16 cellular contexts compared by ENCODE assay signal in the genomic region with DNA sequence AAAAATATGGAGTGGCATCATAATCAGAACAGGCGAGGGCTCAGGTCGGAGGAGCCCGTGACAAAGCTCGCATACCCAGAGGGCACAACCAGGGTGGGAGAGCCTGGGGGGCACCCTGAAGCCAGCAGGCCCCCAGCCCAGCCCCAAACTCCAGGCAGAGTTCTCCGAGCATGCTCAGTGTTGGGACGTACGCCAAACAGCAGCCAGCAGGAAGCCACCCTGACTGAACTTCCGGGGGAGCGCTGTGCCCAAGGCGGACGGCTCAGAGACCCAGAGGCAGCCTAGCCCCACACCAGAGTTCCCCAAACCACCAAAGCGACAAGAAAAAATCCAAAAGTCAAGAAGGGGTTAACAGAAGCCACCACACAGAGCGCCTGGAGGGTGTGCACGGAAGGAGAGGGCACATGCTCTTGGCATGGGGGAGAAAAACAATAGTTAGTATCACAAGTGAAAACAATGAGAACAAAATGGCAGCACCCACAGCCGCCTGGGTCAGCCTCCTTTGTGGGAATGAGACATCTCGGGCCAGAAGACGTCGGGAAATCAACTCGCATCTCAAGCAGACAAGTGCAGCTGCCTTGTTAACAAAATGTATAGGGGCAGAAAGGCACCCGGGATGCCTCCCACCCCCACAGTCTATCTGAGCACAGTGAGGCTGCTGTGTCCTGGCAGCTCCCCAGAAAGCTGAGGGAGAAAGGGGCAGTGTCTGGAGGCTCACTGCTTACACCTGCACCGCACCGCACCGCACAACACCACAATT. TPM values are rescaled to one million over a fixed set of nuclear protein-coding genes. Genes with fewer than 3 reads are reported as not detected.
A peak's percentile ranks its signal among the peaks of the same experiment; 100 is the strongest.
DNase-seq lines count a peak whose midpoint lies in the region; ATAC-seq lines count a peak whose summit lies in the region.
"Had no signal": no experiment of that assay in that cellular context is flagged by ENCODE, and none has a peak within 500 bp of the region (broad histone marks: within the 10 kb centered on the region; RNA-seq: fewer than 3 reads in every experiment).

No MANE protein-coding gene starts in this region.

- peak overlapping the region; percentile 31 for H3K27ac ChIP-seq in thymus (ENCODE audit: low read depth)
- H3K27ac ChIP-seq: adrenal gland, KMS-11, left ventricle myocardium inferior, uterus had no signal

- in situ Hi-C loops in ACHN (cut with HindIII; ENCODE audit: low pct_ligation_motif_present, low pct_unique_long_range_greater_than_20kb, low sequenced_read_pairs): no loop called here

- peak; percentile 21 for DNase-seq in activated naive CD4-positive, alpha-beta T cell treated with Interleukin-2 at 50 U/mL for 16 hours
- no peak for DNase-seq in activated naive CD4-positive, alpha-beta T cell treated with anti-CD3 and anti-CD28 coated beads, Interleukin-2, amount 50 U/mL, for 16 hours
- DNase-seq in UCSD-AML1 (lab: John Stamatoyannopoulos, UW; ENCODE audit: unreplicated experiment) (peak; percentile 49), dermis blood vessel endothelial cell (peak; percentile 46), DMS 273 (lab: John Stamatoyannopoulos, UW; ENCODE audit: unreplicated experiment) (no peak), ACHN (no peak)
- DNase-seq: adrenal gland, cerebellar nuclear complex, foreskin melanocyte, left ventricle myocardium inferior, NCI-H1417 treated with DMSO at 0.1 percent for 48 hours, SIG-M5, uterus had no signal

- no peak for ATAC-seq in HG03108 (IDR thresholded peaks at IDR 0.05; ENCODE audit: unreplicated experiment)

- H3K4me1 ChIP-seq in thymus (ENCODE audit: control insufficient read depth, insufficient read depth, low read length): no peaks in the 10 kb centered on the region
- H3K4me1 ChIP-seq: adrenal gland, uterus had no signal

- H3K27me3 ChIP-seq in thymus (ENCODE audit: control insufficient read depth, insufficient read depth): no peaks in the 10 kb centered on the region
- H3K27me3 ChIP-seq: adrenal gland, uterus had no signal

- no peak overlapping the region for H3K4me3 ChIP-seq in thymus (ENCODE audit: low read length)
- H3K4me3 ChIP-seq: adrenal gland, left ventricle myocardium inferior, uterus had no signal

- no peaks in the 10 kb centered on the region for H3K9me3 ChIP-seq in thymus (ENCODE audit: control insufficient read depth)
- H3K9me3 ChIP-seq: adrenal gland, left ventricle myocardium inferior, uterus had no signal

- 77% methylated on average over 23 of the region's 23 CpGs for WGBS in thymus

- peaks cover 90% of the 10 kb centered on the region for H3K36me3 ChIP-seq in thymus (ENCODE audit: control insufficient read depth, insufficient read depth)
- H3K36me3 ChIP-seq: uterus had no signal

RNA-seq across cellular contexts. Expression of a gene that starts 11.9 kb away (rescaled TPM):
- 102 and 114 TPM in 2 replicates for total RNA-seq in dermis blood vessel endothelial cell
- polyA plus RNA-seq in thymus: 64.6 TPM

RNA-seq across cellular contexts. Expression of a gene that starts 12.7 kb away (rescaled TPM):
- not detected in 2 replicates for total RNA-seq in dermis blood vessel endothelial cell
- 10.3 TPM for polyA plus RNA-seq in thymus
- total RNA-seq: left ventricle myocardium inferior, uterus had no signal

RNA-seq across cellular contexts. Expression of a gene that starts 17.1 kb away (rescaled TPM):
- 0.19 TPM in 1 of 2 replicates, not detected in the other for total RNA-seq in dermis blood vessel endothelial cell
- 0.09 TPM for polyA plus RNA-seq in thymus
- total RNA-seq: adrenal gland, left ventricle myocardium inferior, uterus had no signal

RNA-seq across cellular contexts. Expression of a gene that starts 19.4 kb away (rescaled TPM):
- 28.2 and 60.7 TPM in 2 replicates for total RNA-seq in dermis blood vessel endothelial cell
- 47.6 TPM for polyA plus RNA-seq in thymus

RNA-seq across cellular contexts. Expression of a gene that starts 49.3 kb away (rescaled TPM):
- 0.05 TPM in 1 of 2 replicates, not detected in the other for total RNA-seq in dermis blood vessel endothelial cell
- 0.75 TPM for polyA plus RNA-seq in thymus
- total RNA-seq: left ventricle myocardium inferior had no signal

Comparison
In these comparisons a context has a peak if more than half of its experiments do, and no peak if none do; other contexts are left out.
1. DNase-seq: peak in activated naive CD4-positive, alpha-beta T cell treated with Interleukin-2 at 50 U/mL for 16 hours (single experiment), UCSD-AML1 (single experiment) and dermis blood vessel endothelial cell (single experiment); none in activated naive CD4-positive, alpha-beta T cell treated with anti-CD3 and anti-CD28 coated beads, Interleukin-2, amount 50 U/mL, for 16 hours (single experiment), DMS 273 (single experiment) and ACHN (single experiment).